In genomic region chr6:108685970-108686369, GRCh38 we compare ENCODE assay signal across 24 cellular contexts.
DNase-seq lines count a peak whose midpoint lies in the region; ATAC-seq and TF ChIP-seq lines count a peak whose summit lies in the region.
"Had no signal": no experiment of that assay in that cellular context is flagged by ENCODE, and none has a peak within 500 bp of the region (broad histone marks: within the 10 kb centered on the region; RNA-seq: fewer than 3 reads in every experiment).

No MANE protein-coding gene starts in this region.

- DNase-seq in breast epithelium (ENCODE audit: low spot score in 2 of 2) (no peak), MCF 10A (ENCODE audit: unreplicated experiment) (no peak), PC-3 (no peak), immature natural killer cell (peak; percentile 37 to 39 (median 39)), NCI-H1105 (lab: John Stamatoyannopoulos, UW) (no peak), amygdala (lab: John Stamatoyannopoulos, UW) (no peak), nucleus accumbens (lab: John Stamatoyannopoulos, UW) (no peak)
- no peak for DNase-seq in stimulated activated effector memory CD8-positive, alpha-beta T cell treated with anti-CD3 and anti-CD28 coated beads, Interleukin-12 subunit alpha, Interleukin-12 subunit beta, amount 100 ng/mL, for 72 hours (ENCODE audit: low spot score in 2 of 2)
- DNase-seq: activated CD4-positive, alpha-beta T cell treated with anti-CD3 and anti-CD28 coated beads, Interleukin-2, amount 10 ng/mL, durations not matched to agents 7 days and 5 days; activated naive CD8-positive, alpha-beta T cell treated with anti-CD3 and anti-CD28 coated beads for 36 hours; erythroblast; GF-D8; GOT3; left ventricle myocardium superior; NCI-H2171; NCI-H526; nephron progenitor cell; RPMI8226; WERI-Rb-1 had no signal

- H3K9me3 Mint-ChIP-seq in MCF 10A (ENCODE audit: unreplicated experiment), result no peaks in the 10 kb centered on the region
- H3K9me3 Mint-ChIP-seq in immature natural killer cell, result no peaks in the 10 kb centered on the region
- H3K9me3 Mint-ChIP-seq in stimulated activated effector memory CD8-positive, alpha-beta T cell treated with anti-CD3 and anti-CD28 coated beads, Interleukin-12 subunit alpha, Interleukin-12 subunit beta, amount 100 ng/mL, for 72 hours, result no peaks in the 10 kb centered on the region
- H3K9me3 Mint-ChIP-seq: activated CD4-positive, alpha-beta T cell treated with anti-CD3 and anti-CD28 coated beads, Interleukin-2, amount 10 ng/mL, durations not matched to agents 7 days and 5 days; activated naive CD8-positive, alpha-beta T cell treated with anti-CD3 and anti-CD28 coated beads for 36 hours; activated T-helper 2 cell treated with anti-CD3 and anti-CD28 coated beads, Interferon-gamma antibody, Interleukin-2, Interleukin-4, amounts not matched to agents 10 μg/mL and 5 μg/mL and 100 μg/mL, durations not matched to agents 14 hours and 24 hours and 36 hours; IgD-negative memory B cell; nephron progenitor cell had no signal

- intact Hi-C loops in breast epithelium (cut with DNase I; ENCODE audit: low total_unique reads) (no loop called here), MCF 10A (cut with micrococcal nuclease) (no loop called here), PC-3 (cut with micrococcal nuclease) (loop anchor here (1.0 to 5.0 kb wide), 3 partner anchors 51 to 126 kb away; partner anchors contain the start of gene FOXO3)

- peaks cover 57% of the 10 kb centered on the region for H3K4me1 Mint-ChIP-seq in MCF 10A (ENCODE audit: insufficient read depth, unreplicated experiment)
- peaks cover 21 to 32% of the 10 kb centered on the region in 2 donors for H3K4me1 Mint-ChIP-seq in immature natural killer cell
- H3K4me1 Mint-ChIP-seq in stimulated activated effector memory CD8-positive, alpha-beta T cell treated with anti-CD3 and anti-CD28 coated beads, Interleukin-12 subunit alpha, Interleukin-12 subunit beta, amount 100 ng/mL, for 72 hours, result peaks cover 37% of the 10 kb centered on the region
- H3K4me1 Mint-ChIP-seq: B cell had no signal

- no peak overlapping the region for H3K27ac Mint-ChIP-seq in MCF 10A (ENCODE audit: low read depth, unreplicated experiment)
- H3K27ac Mint-ChIP-seq in immature natural killer cell, result peak overlapping the region; percentile 9 to 80 (median 50)
- peak overlapping the region; percentile 73 for H3K27ac Mint-ChIP-seq in stimulated activated effector memory CD8-positive, alpha-beta T cell treated with anti-CD3 and anti-CD28 coated beads, Interleukin-12 subunit alpha, Interleukin-12 subunit beta, amount 100 ng/mL, for 72 hours
- H3K27ac Mint-ChIP-seq: activated CD4-positive, alpha-beta T cell treated with anti-CD3 and anti-CD28 coated beads, Interleukin-2, amount 10 ng/mL, durations not matched to agents 7 days and 5 days; activated naive CD8-positive, alpha-beta T cell treated with anti-CD3 and anti-CD28 coated beads for 36 hours; activated T-helper 2 cell treated with anti-CD3 and anti-CD28 coated beads, Interferon-gamma antibody, Interleukin-2, Interleukin-4, amounts not matched to agents 10 μg/mL and 5 μg/mL and 100 μg/mL, durations not matched to agents 14 hours and 24 hours and 36 hours; B cell; IgD-negative memory B cell had no signal

- H3K79me2 ChIP-seq in PC-3 (ENCODE audit: low read length), result no peaks in the 10 kb centered on the region

- TF ChIP-seq CTCF in breast epithelium (IDR thresholded peaks at IDR 0.05), result no peak
- TF ChIP-seq CTCF in MCF 10A (IDR thresholded peaks at IDR 0.05; ENCODE audit: unreplicated experiment), result no peak
- no peak for TF ChIP-seq CTCF in PC-3 (conservative IDR thresholded peaks at IDR 0.05; ENCODE audit: low read depth, low read length)

- H3F3A ChIP-seq in PC-3 (ENCODE audit: low read length, unreplicated experiment), result no peaks in the 10 kb centered on the region

- H3K4me1 ChIP-seq in breast epithelium (peaks cover 4 to 8% of the 10 kb centered on the region in 2 donors), PC-3 (ENCODE audit: insufficient read depth, low read length) (peaks cover 63% of the 10 kb centered on the region)

- H3K9ac ChIP-seq in PC-3 (ENCODE audit: low read length), result no peak overlapping the region

- POLR2A ChIA-PET in MCF 10A (lab: Yijun Ruan, JAX) (interaction anchor here (1.1 to 1.6 kb wide), 2 partner anchors 14 to 128 kb away, joined by 3 read pairs; no protein-coding TSS in a partner anchor), PC-3 (lab: Charles Lee; ENCODE audit: unreplicated experiment) (no interaction called here)

- H2AFZ ChIP-seq in PC-3 (ENCODE audit: low read length), result no peak overlapping the region

- H3K36me3 Mint-ChIP-seq in MCF 10A (ENCODE audit: insufficient read depth, unreplicated experiment), result peaks cover 95% of the 10 kb centered on the region
- H3K36me3 Mint-ChIP-seq in immature natural killer cell, result peaks cover 6 to 31% (median 19%) of the 10 kb centered on the region in 3 donors
- peaks cover 15% of the 10 kb centered on the region for H3K36me3 Mint-ChIP-seq in stimulated activated effector memory CD8-positive, alpha-beta T cell treated with anti-CD3 and anti-CD28 coated beads, Interleukin-12 subunit alpha, Interleukin-12 subunit beta, amount 100 ng/mL, for 72 hours

- H3K27me3 ChIP-seq in breast epithelium (no peaks in the 10 kb centered on the region), PC-3 (ENCODE audit: low read length) (no peaks in the 10 kb centered on the region)
- H3K27me3 ChIP-seq: suprapubic skin had no signal

- H3K4me3 ChIP-seq in breast epithelium (no peak overlapping the region), PC-3 (ENCODE audit: low read length) (no peak overlapping the region)
- H3K4me3 ChIP-seq: suprapubic skin had no signal

- H3K4me3 Mint-ChIP-seq in MCF 10A (ENCODE audit: unreplicated experiment) (no peak overlapping the region), immature natural killer cell (peak overlapping the region in 3 of 5 donors; percentile 1 to 17 (median 2))
- no peak overlapping the region for H3K4me3 Mint-ChIP-seq in stimulated activated effector memory CD8-positive, alpha-beta T cell treated with anti-CD3 and anti-CD28 coated beads, Interleukin-12 subunit alpha, Interleukin-12 subunit beta, amount 100 ng/mL, for 72 hours
- H3K4me3 Mint-ChIP-seq: activated CD4-positive, alpha-beta T cell treated with anti-CD3 and anti-CD28 coated beads, Interleukin-2, amount 10 ng/mL, durations not matched to agents 7 days and 5 days; activated naive CD8-positive, alpha-beta T cell treated with anti-CD3 and anti-CD28 coated beads for 36 hours; B cell; nephron progenitor cell had no signal

- H3K9me3 ChIP-seq in breast epithelium, result no peaks in the 10 kb centered on the region
- H3K9me3 ChIP-seq in PC-3 (ENCODE audit: low read length), result no peaks in the 10 kb centered on the region
- H3K9me3 ChIP-seq: suprapubic skin had no signal

- ATAC-seq in PC-3, result no peak
- no peak for ATAC-seq in stimulated activated effector memory CD8-positive, alpha-beta T cell treated with anti-CD3 and anti-CD28 coated beads, Interleukin-12 subunit alpha, Interleukin-12 subunit beta, amount 100 ng/mL, for 72 hours
- ATAC-seq: left ventricle myocardium superior, SK-N-SH treated with all-trans-retinoic acid at 6 μM for 48 hours had no signal

- H4K20me1 ChIP-seq in PC-3 (ENCODE audit: low read length), result no peaks in the 10 kb centered on the region

- H3K9me2 ChIP-seq in PC-3 (replicated peaks; ENCODE audit: low read length), result no peaks in the 10 kb centered on the region

- CTCF ChIA-PET in MCF 10A (lab: Yijun Ruan, JAX) (interaction anchor here (1.0 to 1.8 kb wide), 2 partner anchors 61 to 207 kb away, joined by 3 to 5 read pairs; no protein-coding TSS in a partner anchor), PC-3 (lab: Charles Lee) (no interaction called here)

- BruUV-seq in MCF 10A (replicated peaks; lab: Mats Ljungman, UMichigan), result no TSS peak
- no TSS peak for BruUV-seq in PC-3 (replicated peaks; lab: Mats Ljungman, UMichigan)

- H3K27ac ChIP-seq in breast epithelium (peak overlapping the region; percentile 75 to 88), PC-3 (ENCODE audit: low read length) (peak overlapping the region; percentile 70; the same call in 1 of the 2 replicates)
- H3K27ac ChIP-seq: suprapubic skin, WERI-Rb-1 had no signal

- H3K4me2 ChIP-seq in PC-3 (ENCODE audit: low read length), result no peak overlapping the region

- TF ChIP-seq POLR2A in breast epithelium (IDR thresholded peaks at IDR 0.05), result no peak

- H3K27me3 Mint-ChIP-seq in MCF 10A (ENCODE audit: insufficient read depth, unreplicated experiment) (no peaks in the 10 kb centered on the region), immature natural killer cell (ENCODE audit: low read depth in 3 of 3) (peaks cover 0 to 4% (median 0%) of the 10 kb centered on the region in 3 donors)
- H3K27me3 Mint-ChIP-seq: activated CD4-positive, alpha-beta T cell treated with anti-CD3 and anti-CD28 coated beads, Interleukin-2, amount 10 ng/mL, durations not matched to agents 7 days and 5 days; activated naive CD8-positive, alpha-beta T cell treated with anti-CD3 and anti-CD28 coated beads for 36 hours; B cell; IgD-negative memory B cell had no signal

- no peaks in the 10 kb centered on the region for H3K36me3 ChIP-seq in breast epithelium
- H3K36me3 ChIP-seq in PC-3 (ENCODE audit: low read depth, low read length), result no peaks in the 10 kb centered on the region
- H3K36me3 ChIP-seq: WERI-Rb-1 had no signal

Comparison
In these comparisons a context has a peak if more than half of its experiments do, and no peak if none do; other contexts are left out.
1. DNase-seq: peak in immature natural killer cell (3 of 3); none in breast epithelium (0 of 2), MCF 10A (single experiment), PC-3 (single experiment), stimulated activated effector memory CD8-positive, alpha-beta T cell treated with anti-CD3 and anti-CD28 coated beads, Interleukin-12 subunit alpha, Interleukin-12 subunit beta, amount 100 ng/mL, for 72 hours (0 of 2), NCI-H1105 (single experiment), amygdala (0 of 56) and nucleus accumbens (0 of 56).
2. H3K4me3 Mint-ChIP-seq: peak in immature natural killer cell (3 of 5); none in MCF 10A (single experiment) and stimulated activated effector memory CD8-positive, alpha-beta T cell treated with anti-CD3 and anti-CD28 coated beads, Interleukin-12 subunit alpha, Interleukin-12 subunit beta, amount 100 ng/mL, for 72 hours (single experiment).